Comparison of ENCODE assay signal across 18 cellular contexts in the genomic region with DNA sequence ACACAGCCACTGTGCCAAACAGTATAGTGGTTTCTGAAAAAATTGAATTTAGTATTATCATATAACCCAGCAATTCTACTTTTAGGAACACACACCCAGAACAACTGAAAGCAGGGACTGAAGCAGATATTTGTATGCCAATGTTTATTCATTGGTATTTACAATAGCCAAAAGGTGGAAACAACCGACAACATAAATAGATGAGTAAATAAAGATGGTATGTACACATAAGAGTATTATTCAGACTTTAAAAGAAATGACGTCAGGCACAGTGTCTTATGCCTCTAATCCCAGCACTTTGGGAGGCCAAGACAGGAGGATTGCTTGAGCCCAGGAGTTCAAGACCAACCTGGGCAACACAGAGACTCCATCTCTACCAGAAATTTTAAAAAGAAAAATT. TPM values are rescaled to one million over a fixed set of nuclear protein-coding genes. Genes with fewer than 3 reads are reported as not detected.
A peak's percentile ranks its signal among the peaks of the same experiment; 100 is the strongest.
DNase-seq lines count a peak whose midpoint lies in the region; ATAC-seq, FAIRE-seq and TF ChIP-seq lines count a peak whose summit lies in the region.
"Had no signal": no experiment of that assay in that cellular context is flagged by ENCODE, and none has a peak within 500 bp of the region (broad histone marks: within the 10 kb centered on the region; RNA-seq: fewer than 3 reads in every experiment).

No MANE protein-coding gene starts in this region.

- H3K4me3 ChIP-seq in HepG2 (replicated peaks in 1 of 3; ENCODE audit: insufficient read depth in 1 of 3, low read depth in 2 of 3, low read length in 3 of 3) (no peak overlapping the region), right lobe of liver (no peak overlapping the region), GM12878 (0 out of 2 replicates have a peak overlapping the region, but pooled peaks have one; percentile 10), upper lobe of right lung (no peak overlapping the region)
- H3K4me3 ChIP-seq: left lung had no signal

- no peak for DNase-seq in T-helper 2 cell treated with Interferon-gamma antibody and Interleukin-4, amounts not matched to agents 5 μg/mL and 100 μg/mL, for 36 hours (ENCODE audit: low spot score)
- DNase-seq in T-helper 2 cell (no peak), HepG2 (ENCODE audit: low spot score) (no peak), right lobe of liver (no peak), GM12878 (ENCODE audit: low read depth, low spot score) (no peak), upper lobe of right lung (no peak), COLO829 (ENCODE audit: low spot score) (no peak), C1 segment of cervical spinal cord (lab: John Stamatoyannopoulos, UW) (no peak)
- DNase-seq: 8988T; BE2C; effector memory CD8-positive, alpha-beta T cell; Kasumi-1; left lung; NCI-H1105; NCI-H510A; nucleus accumbens; SHP77 had no signal

- POLR2A ChIA-PET in HepG2 (lab: Yijun Ruan, JAX), result no interaction called here
- POLR2A ChIA-PET in GM12878 (lab: Charles Lee), result interaction anchor here (0.8 kb wide), 1 partner anchor 10 kb away, joined by 4 read pairs; no protein-coding TSS in a partner anchor

- ATAC-seq in HepG2 (no peak), right lobe of liver (no peak), GM12878 (no peak), upper lobe of right lung (no peak)

- no peaks in the 10 kb centered on the region for H3K9me3 ChIP-seq in HepG2 (ENCODE audit: low read length)
- no peaks in the 10 kb centered on the region for H3K9me3 ChIP-seq in right lobe of liver
- H3K9me3 ChIP-seq in GM12878 (replicated peaks; ENCODE audit: control insufficient read depth, insufficient read depth, low read length), result peaks cover 2% of the 10 kb centered on the region; the same call in 2 of the 3 replicates
- no peaks in the 10 kb centered on the region for H3K9me3 ChIP-seq in upper lobe of right lung
- H3K9me3 ChIP-seq: BE2C, left lung had no signal

- H3K4me1 Mint-ChIP-seq in T-helper 2 cell treated with Interferon-gamma antibody and Interleukin-4, amounts not matched to agents 5 μg/mL and 100 μg/mL, for 36 hours (ENCODE audit: low read depth), result peaks cover 52% of the 10 kb centered on the region

- peaks cover 55% of the 10 kb centered on the region for H3K36me3 Mint-ChIP-seq in T-helper 2 cell treated with Interferon-gamma antibody and Interleukin-4, amounts not matched to agents 5 μg/mL and 100 μg/mL, for 36 hours (ENCODE audit: low read depth)

- 26% methylated on average over 2 of the region's 2 CpGs for WGBS in HepG2 (ENCODE audit: low lambda C conversion rate)
- 76% methylated on average over 2 of the region's 2 CpGs for WGBS in right lobe of liver (ENCODE audit: insufficient coverage, low coverage, low lambda C conversion rate, missing lambda C conversion rate)
- WGBS in GM12878 (ENCODE audit: insufficient coverage, insufficient replicate concordance, low lambda C conversion rate, missing lambda C conversion rate), result 91% methylated on average over 2 of the region's 2 CpGs

- RAD21 ChIA-PET in GM12878 (lab: Charles Lee; ENCODE audit: unreplicated experiment), result interaction anchor here (1.2 to 3.7 kb wide), 4 partner anchors 11 to 40 kb away, joined by 3 to 32 read pairs (median 9); no protein-coding TSS in a partner anchor

- TF ChIP-seq EP300 in HepG2 (IDR thresholded peaks at IDR 0.05; ENCODE audit: low read depth in 2 of 2, low read length in 2 of 2), result no peak
- no peak for TF ChIP-seq EP300 in HepG2 (CRISPR knock-in tag; IDR thresholded peaks at IDR 0.05; ENCODE audit: borderline replicate concordance)
- TF ChIP-seq EP300 in GM12878 (IDR thresholded peaks at IDR 0.05; ENCODE audit: borderline replicate concordance in 1 of 2, control insufficient read depth in 1 of 2, low read depth in 2 of 2, low read length in 2 of 2), result no peak

- H3K4me2 ChIP-seq in HepG2 (ENCODE audit: low read depth, low read length) (no peak overlapping the region), GM12878 (ENCODE audit: control insufficient read depth, insufficient read depth) (peak overlapping the region; percentile 86)

- CTCF ChIA-PET in HepG2 (lab: Yijun Ruan, JAX; ENCODE audit: low intra/inter-chr PET ratio, low total read pairs), result no interaction called here
- CTCF ChIA-PET in GM12878 (lab: Yijun Ruan, JAX), result no interaction called here

- H3K4me1 ChIP-seq in HepG2 (ENCODE audit: insufficient read depth, low read length), result no peaks in the 10 kb centered on the region
- no peaks in the 10 kb centered on the region for H3K4me1 ChIP-seq in right lobe of liver
- peaks cover 37% of the 10 kb centered on the region for H3K4me1 ChIP-seq in GM12878 (ENCODE audit: control insufficient read depth, insufficient read depth, low read length)
- H3K4me1 ChIP-seq in upper lobe of right lung, result peaks cover 16% of the 10 kb centered on the region

- SMC1A ChIA-PET in GM12878 (lab: Charles Lee; ENCODE audit: uncharacterized antibody, unreplicated experiment), result interaction anchor here (0.5 to 1.7 kb wide), 4 partner anchors 11 to 501 kb away, joined by 3 to 8 read pairs (median 3); no protein-coding TSS in a partner anchor

- H4K20me1 ChIP-seq in HepG2 (ENCODE audit: insufficient read depth, low read length) (no peaks in the 10 kb centered on the region), GM12878 (ENCODE audit: control insufficient read depth, insufficient read depth) (no peaks in the 10 kb centered on the region)

- H3K36me3 ChIP-seq in HepG2 (replicated peaks in 1 of 2; ENCODE audit: control insufficient read depth in 1 of 2, insufficient read depth in 2 of 2, low read length in 2 of 2), result no peaks in the 10 kb centered on the region
- H3K36me3 ChIP-seq in right lobe of liver, result no peaks in the 10 kb centered on the region
- no peaks in the 10 kb centered on the region for H3K36me3 ChIP-seq in GM12878 (ENCODE audit: control insufficient read depth in 2 of 2, insufficient read depth in 2 of 2, low read length in 1 of 2)
- H3K36me3 ChIP-seq in upper lobe of right lung, result no peaks in the 10 kb centered on the region
- H3K36me3 ChIP-seq: BE2C, left lung had no signal

- H3K27me3 Mint-ChIP-seq in T-helper 2 cell treated with Interferon-gamma antibody and Interleukin-4, amounts not matched to agents 5 μg/mL and 100 μg/mL, for 36 hours (ENCODE audit: low read depth), result no peaks in the 10 kb centered on the region

- no peak for FAIRE-seq in HepG2 (lab: Jason Lieb, UNC)
- FAIRE-seq in GM12878 (lab: Jason Lieb, UNC), result no peak

- in situ Hi-C loops in HepG2 (cut with HindIII; ENCODE audit: extremely low pct_ligation_motif_present, low pct_unique_long_range_greater_than_20kb) (no loop called here), GM12878 (cut with MboI) (loop anchor here (25.0 kb wide), 1 partner anchor 1701 kb away; no protein-coding TSS in a partner anchor)

- no peak overlapping the region for H2AFZ ChIP-seq in HepG2 (ENCODE audit: low read length)
- H2AFZ ChIP-seq in GM12878 (ENCODE audit: control insufficient read depth, low read depth, low read length), result no peak overlapping the region

- BruUV-seq in HepG2 (replicated peaks; lab: Mats Ljungman, UMichigan) (no TSS peak), GM12878 (replicated peaks; lab: Mats Ljungman, UMichigan) (no TSS peak)

- intact Hi-C loops in HepG2 (cut with micrococcal nuclease; ENCODE audit: unreplicated experiment), result no loop called here
- intact Hi-C loops in right lobe of liver (cut with DNase I), result no loop called here
- intact Hi-C loops in GM12878 (cut with micrococcal nuclease; ENCODE audit: unreplicated experiment), result no loop called here
- intact Hi-C loops in upper lobe of right lung (cut with DNase I), result no loop called here

- H3K9ac ChIP-seq in HepG2 (ENCODE audit: insufficient read depth, low read depth, low read length) (no peak overlapping the region), GM12878 (ENCODE audit: control insufficient read depth, insufficient read depth, low read length) (no peak overlapping the region)

- no peak overlapping the region for H3K4me3 Mint-ChIP-seq in T-helper 2 cell treated with Interferon-gamma antibody and Interleukin-4, amounts not matched to agents 5 μg/mL and 100 μg/mL, for 36 hours
- H3K4me3 Mint-ChIP-seq: effector memory CD8-positive, alpha-beta T cell; type B pancreatic cell had no signal

- peak overlapping the region; percentile 29 for H3K27ac Mint-ChIP-seq in T-helper 2 cell treated with Interferon-gamma antibody and Interleukin-4, amounts not matched to agents 5 μg/mL and 100 μg/mL, for 36 hours
- H3K27ac Mint-ChIP-seq: type B pancreatic cell had no signal

- no peak overlapping the region for H3K27ac ChIP-seq in HepG2 (ENCODE audit: extremely low read length, insufficient read depth, low read length)
- H3K27ac ChIP-seq in right lobe of liver, result no peak overlapping the region
- peak overlapping the region; percentile 63 for H3K27ac ChIP-seq in GM12878 (ENCODE audit: control insufficient read depth, insufficient read depth)
- H3K27ac ChIP-seq in upper lobe of right lung, result peak overlapping the region; percentile 59

- H3K27me3 ChIP-seq in HepG2 (ENCODE audit: control insufficient read depth in 1 of 2, insufficient read depth in 2 of 2, low read length in 2 of 2) (peaks cover 0 to 4% of the 10 kb centered on the region in 2 experiments; a peak in 1 of 5 replicates), right lobe of liver (no peaks in the 10 kb centered on the region), GM12878 (replicated peaks in 1 of 2; ENCODE audit: control insufficient read depth in 2 of 2, insufficient read depth in 2 of 2, low read length in 1 of 2) (no peaks in the 10 kb centered on the region), upper lobe of right lung (no peaks in the 10 kb centered on the region)
- H3K27me3 ChIP-seq: BE2C, left lung had no signal

- H3K79me2 ChIP-seq in HepG2 (ENCODE audit: insufficient read depth, low read length), result no peaks in the 10 kb centered on the region
- peaks cover 22% of the 10 kb centered on the region for H3K79me2 ChIP-seq in GM12878 (ENCODE audit: control insufficient read depth, insufficient read depth, low read length)

- no peak for TF ChIP-seq CTCF in HepG2 (CRISPR knock-in tag; IDR thresholded peaks at IDR 0.05)
- TF ChIP-seq CTCF in right lobe of liver (IDR thresholded peaks at IDR 0.05), result no peak
- no peak for TF ChIP-seq CTCF in GM12878 (IDR thresholded peaks at IDR 0.05 in 2 of 3, conservative IDR thresholded peaks at IDR 0.05 in 1 of 3; ENCODE audit: control insufficient read depth in 2 of 3, extremely low read depth in 1 of 3, insufficient read depth in 1 of 3, low read depth in 3 of 3, low read length in 3 of 3)
- no peak for TF ChIP-seq CTCF in upper lobe of right lung (IDR thresholded peaks at IDR 0.05)

- H3K9me3 Mint-ChIP-seq in T-helper 2 cell treated with Interferon-gamma antibody and Interleukin-4, amounts not matched to agents 5 μg/mL and 100 μg/mL, for 36 hours, result peaks cover 31% of the 10 kb centered on the region
- H3K9me3 Mint-ChIP-seq: effector memory CD8-positive, alpha-beta T cell; type B pancreatic cell had no signal

- no peak for TF ChIP-seq RAD21 in HepG2 (CRISPR knock-in tag; IDR thresholded peaks at IDR 0.05)
- TF ChIP-seq RAD21 in GM12878 (IDR thresholded peaks at IDR 0.05; ENCODE audit: insufficient read depth, low read depth, low read length), result no peak

- TF ChIP-seq POLR2A in HepG2 (IDR thresholded peaks at IDR 0.05; ENCODE audit: insufficient read depth in 1 of 2, low read depth in 2 of 2, low read length in 2 of 2) (no peak), right lobe of liver (IDR thresholded peaks at IDR 0.05) (no peak), GM12878 (IDR thresholded peaks at IDR 0.05; ENCODE audit: low read depth, low read length) (no peak)

RNA-seq across cellular contexts. Expression of gene CDCA7L, which starts 7.2 kb away (rescaled TPM):
- 2.7 and 3.4 TPM in 2 replicates for total RNA-seq in HepG2 (2016; rRNA removed; fragmentation: Illumina TruSeq; extraction: Trizol)
- 1.1 TPM in 2 replicates for total RNA-seq in HepG2 (2016; cell fraction: cytosol; rRNA removed; fragmentation: Illumina TruSeq; extraction: Trizol; ENCODE audit: low read depth)
- total RNA-seq in HepG2 (2016; cell fraction: insoluble cytoplasmic fraction; rRNA removed; fragmentation: Illumina TruSeq; extraction: Trizol), result 2.4 and 3.7 TPM in 2 replicates
- 2.4 and 2.7 TPM in 2 replicates for total RNA-seq in HepG2 (2016; cell fraction: membrane; rRNA removed; fragmentation: Illumina TruSeq; extraction: Trizol)
- total RNA-seq in HepG2 (2016; cell fraction: nucleus; rRNA removed; fragmentation: Illumina TruSeq; extraction: Trizol), result 2.5 and 2.8 TPM in 2 replicates
- 3.7 and 4.2 TPM in 2 replicates for polyA plus RNA-seq in HepG2 (2011; rRNA removed)
- 4.0 and 4.2 TPM in 2 replicates for polyA plus RNA-seq in HepG2 (2011; cell fraction: cytosol; rRNA removed)
- polyA plus RNA-seq in HepG2 (2011; cell fraction: nucleus; rRNA removed), result 3.2 and 3.5 TPM in 2 replicates
- 2.1 and 4.3 TPM in 2 replicates for polyA plus RNA-seq in HepG2 (2012)
- 0.18 and 0.43 TPM in 2 replicates for polyA plus RNA-seq in HepG2 (2016; cell fraction: cytosol; fragmentation: Illumina TruSeq; extraction: Trizol; ENCODE audit: low read depth)
- 3.2 and 4.3 TPM in 2 replicates for polyA plus RNA-seq in HepG2 (2016; cell fraction: insoluble cytoplasmic fraction; fragmentation: Illumina TruSeq; extraction: Trizol; ENCODE audit: low read depth)
- polyA plus RNA-seq in HepG2 (2016; cell fraction: membrane; fragmentation: Illumina TruSeq; extraction: Trizol; ENCODE audit: low read depth), result 1.4 and 1.6 TPM in 2 replicates
- 3.5 and 3.7 TPM in 2 replicates for polyA plus RNA-seq in HepG2 (2016; cell fraction: nucleus; fragmentation: Illumina TruSeq; extraction: Trizol; ENCODE audit: insufficient read depth, low read depth)
- 7.5 and 120 TPM in 2 replicates for polyA minus RNA-seq in HepG2 (2011; rRNA and poly(A)+ RNA removed; ENCODE audit: low replicate concordance)
- polyA minus RNA-seq in HepG2 (2011; cell fraction: cytosol; rRNA and poly(A)+ RNA removed), result 4.8 and 6.8 TPM in 2 replicates
- 6.8 and 8.5 TPM in 2 replicates for polyA minus RNA-seq in HepG2 (2011; cell fraction: nucleus; rRNA and poly(A)+ RNA removed)
- 1 to 10 TPM; 3.3 to 6.0 (median 4.3) TPM for total RNA-seq in right lobe of liver
- 142 and 155 TPM in 2 replicates for total RNA-seq in GM12878 (2013; cell fraction: nucleolus; rRNA removed)
- total RNA-seq in GM12878 (2014; rRNA removed), result 68.3 and 82.0 TPM in 2 replicates
- 85.3 and 92.2 TPM in 2 replicates for total RNA-seq in GM12878 (2014; rRNA removed; fragmentation: Illumina TruSeq; extraction: Trizol)
- total RNA-seq in GM12878 (2021), result 68.5 and 72.7 TPM in 2 replicates
- polyA plus RNA-seq in GM12878 (2011; ENCODE audit: low read depth), result 36.7 TPM
- polyA plus RNA-seq in GM12878 (2011; rRNA removed), result 74.6 and 93.5 TPM in 2 replicates
- 39.9 and 47.6 TPM in 2 replicates for polyA plus RNA-seq in GM12878 (2011; cell fraction: cytosol; rRNA removed)
- 170 and 252 TPM in 2 replicates for polyA plus RNA-seq in GM12878 (2011; cell fraction: nucleus; rRNA removed)
- polyA plus RNA-seq in GM12878 (2012), result 40.2 and 48.5 TPM in 2 replicates
- 80.0 and 86.4 TPM in 2 replicates for polyA plus RNA-seq in GM12878 (2014; fragmentation: Illumina TruSeq; extraction: Trizol)
- 10 to 100 TPM; 30.3 to 45.2 TPM for polyA plus RNA-seq in GM12878 (2014; fragmentation: Nextera tagmentation; extraction: Ambion mirVana)
- 57.3 and 61.1 TPM in 2 replicates for polyA plus RNA-seq in GM12878 (2014; rRNA removed)
- polyA plus RNA-seq in GM12878 (2016; fragmentation: Nextera tagmentation; extraction: Ambion mirVana), result 10 to 100 TPM; 61.0 to 68.6 TPM
- 84.2 and 97.1 TPM in 2 replicates for polyA minus RNA-seq in GM12878 (2011; rRNA and poly(A)+ RNA removed)
- 24.9 and 25.8 TPM in 2 replicates for polyA minus RNA-seq in GM12878 (2011; cell fraction: cytosol; rRNA and poly(A)+ RNA removed)
- 70.0 and 106 TPM in 2 replicates for polyA minus RNA-seq in GM12878 (2011; cell fraction: nucleus; rRNA and poly(A)+ RNA removed)
- total RNA-seq in upper lobe of right lung, result 41.2 TPM

Comparison
In these comparisons a context has a peak if more than half of its experiments do, and no peak if none do; other contexts are left out.
1. H3K27ac ChIP-seq: peak in GM12878 (single experiment) and upper lobe of right lung (single experiment); none in HepG2 (single experiment) and right lobe of liver (0 of 3).